34 cellular contexts compared by ENCODE assay signal in the genomic region with DNA sequence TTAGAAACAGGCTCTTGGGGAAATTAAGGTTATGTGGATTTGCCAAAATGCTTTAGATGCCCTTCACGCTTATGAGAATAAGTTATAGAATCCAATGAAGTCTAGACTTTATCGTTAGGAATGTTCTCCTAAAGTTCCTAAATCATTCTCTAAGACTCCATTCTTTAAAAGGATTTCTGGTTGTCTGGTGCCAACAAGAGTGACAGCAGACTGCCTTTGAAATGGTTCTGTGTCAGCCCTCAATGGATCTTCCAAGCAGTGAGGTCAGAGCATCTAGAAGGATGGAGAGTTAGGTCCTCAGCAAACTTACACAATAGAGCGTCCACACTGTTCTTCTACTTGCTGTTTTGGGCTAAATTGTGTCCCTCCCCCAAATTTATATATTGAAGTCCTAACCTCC.
"Had no signal": no experiment of that assay in that cellular context is flagged by ENCODE, and none has a peak within 500 bp of the region (broad histone marks: within the 10 kb centered on the region; RNA-seq: fewer than 3 reads in every experiment).

No MANE protein-coding gene starts in this region.

- H3K4me3 ChIP-seq: MG63 had no signal

- H3K9me3 ChIP-seq: MG63 had no signal

- DNase-seq: Karpas-422, Kasumi-1, MG63, MM.1S, MV-4-11, NCI-H1048, NCI-H1092, NCI-H1092 treated with DMSO at 0.1 percent for 48 hours, NCI-H1105, NCI-H1105 treated with DMSO at 0.1 percent for 48 hours, NCI-H1417, NCI-H1417 treated with DMSO at 0.1 percent for 48 hours, NCI-H1436, NCI-H1436 treated with DMSO at 0.1 percent for 48 hours, NCI-H146, NCI-H1694, NCI-H1694 treated with DMSO at 0.1 percent for 48 hours, NCI-H187, NCI-H187 treated with DMSO at 0.1 percent for 48 hours, NCI-H2029, NCI-H2029 treated with DMSO at 0.1 percent for 48 hours, NCI-H2081, NCI-H2081 treated with DMSO at 0.1 percent for 48 hours, NCI-H2107, NCI-H2171, NCI-H2171 treated with DMSO at 0.1 percent for 48 hours, NCI-H2227 treated with DMSO at 0.1 percent for 48 hours, NCI-H226, NCI-H345, NCI-H446, NCI-H446 treated with DMSO at 0.1 percent for 48 hours, NCI-H510A, NCI-H510A treated with DMSO at 0.1 percent for 48 hours had no signal

- H3K36me3 ChIP-seq: MG63 had no signal

- H3K27ac ChIP-seq: KMS-11 had no signal
